Comparison of ENCODE assay signal across 18 cellular contexts in genomic region chr10:28623483-28623882, GRCh38. TPM values are rescaled to one million over a fixed set of nuclear protein-coding genes. Genes with fewer than 3 reads are reported as not detected.
DNase-seq lines count a peak whose midpoint lies in the region; ATAC-seq and TF ChIP-seq lines count a peak whose summit lies in the region.
"Had no signal": no experiment of that assay in that cellular context is flagged by ENCODE, and none has a peak within 500 bp of the region (broad histone marks: within the 10 kb centered on the region; RNA-seq: fewer than 3 reads in every experiment).

No MANE protein-coding gene starts in this region.

- H3K4me3 Mint-ChIP-seq in Caco-2 (ENCODE audit: unreplicated experiment) (no peak overlapping the region), mesothelial cell of epicardium (no peak overlapping the region)

- H3K27me3 ChIP-seq in Caco-2 (replicated peaks; ENCODE audit: control insufficient read depth, insufficient read depth, low read length) = no peaks in the 10 kb centered on the region
- H3K27me3 ChIP-seq: MG63 had no signal

- peak overlapping the region; percentile 1 for H3K27ac Mint-ChIP-seq in Caco-2 (ENCODE audit: unreplicated experiment)
- peak overlapping the region; percentile 22 for H3K27ac Mint-ChIP-seq in mesothelial cell of epicardium

- H3K9me3 Mint-ChIP-seq in Caco-2 (ENCODE audit: unreplicated experiment) (no peaks in the 10 kb centered on the region), mesothelial cell of epicardium (peaks cover 3% of the 10 kb centered on the region)

- CTCF ChIA-PET in Caco-2 (lab: Charles Lee) = no interaction called here

- H3K9me3 ChIP-seq in Caco-2 = no peaks in the 10 kb centered on the region
- H3K9me3 ChIP-seq: MG63 had no signal

- ATAC-seq in GM18502 (IDR thresholded peaks at IDR 0.05; ENCODE audit: poor library complexity, unreplicated experiment) = no peak
- ATAC-seq: Right ventricle myocardium inferior had no signal

- no peaks in the 10 kb centered on the region for H3K4me1 ChIP-seq in Caco-2

- H3K4me3 ChIP-seq in Caco-2 (ENCODE audit: low read depth, low read length) = no peak overlapping the region
- H3K4me3 ChIP-seq: MG63, PC-9 had no signal

- peaks cover 6% of the 10 kb centered on the region for H3K4me1 Mint-ChIP-seq in Caco-2 (ENCODE audit: low read depth, unreplicated experiment)
- H3K4me1 Mint-ChIP-seq in mesothelial cell of epicardium = peaks cover 31% of the 10 kb centered on the region

- H3K27me3 Mint-ChIP-seq in Caco-2 (ENCODE audit: insufficient read depth, unreplicated experiment) = no peaks in the 10 kb centered on the region
- no peaks in the 10 kb centered on the region for H3K27me3 Mint-ChIP-seq in mesothelial cell of epicardium (ENCODE audit: low read depth)

- BruUV-seq in Caco-2 (replicated peaks; lab: Mats Ljungman, UMichigan) = no TSS peak

- H3K36me3 ChIP-seq in Caco-2 (ENCODE audit: control insufficient read depth, insufficient read depth, low read length) = peaks cover 1% of the 10 kb centered on the region; the same call in 1 of the 2 replicates

- DNase-seq in NCI-H82 (lab: John Stamatoyannopoulos, UW) (peak; percentile 17), NCI-H82 treated with DMSO at 0.1 percent for 48 hours (lab: John Stamatoyannopoulos, UW; ENCODE audit: unreplicated experiment) (no peak), Caco-2 (no peak), amniotic epithelial cell (ENCODE audit: low read depth) (peak; percentile 45), mesothelial cell of epicardium (ENCODE audit: low spot score in 2 of 2, unreplicated experiment in 2 of 2) (no peak), NCI-H2081 treated with DMSO at 0.1 percent for 48 hours (lab: John Stamatoyannopoulos, UW) (no peak), H4 (ENCODE audit: low spot score) (no peak)
- DNase-seq: 8988T, C1 segment of cervical spinal cord, DMS153, MG63, NCI-H1092 treated with DMSO at 0.1 percent for 48 hours, NCI-H1694, NCI-H345, NCI-H69, PC-9 had no signal

- POLR2A ChIA-PET in Caco-2 (lab: Charles Lee) = no interaction called here

- H3K36me3 Mint-ChIP-seq in Caco-2 (ENCODE audit: insufficient read depth, unreplicated experiment) (peaks cover 86% of the 10 kb centered on the region), mesothelial cell of epicardium (peaks cover 11% of the 10 kb centered on the region)

- intact Hi-C loops in Caco-2 (cut with micrococcal nuclease; ENCODE audit: unreplicated experiment) = loop anchor here (5.0 kb wide), 1 partner anchor 191 kb away; no protein-coding TSS in a partner anchor

- TF ChIP-seq CTCF in Caco-2 (IDR thresholded peaks at IDR 0.05; ENCODE audit: insufficient read depth in 1 of 2, low read depth in 1 of 2, low read length in 1 of 2, severe bottlenecking in 1 of 2, unreplicated experiment in 1 of 2) (no peak), mesothelial cell of epicardium (IDR thresholded peaks at IDR 0.05; ENCODE audit: unreplicated experiment) (no peak)

RNA-seq across cellular contexts. Expression of gene BAMBI, which starts 53.8 kb away (rescaled TPM):
- total RNA-seq in Caco-2 (2022) (146 and 165 TPM in 2 replicates), mesothelial cell of epicardium (209 to 219 TPM (median 217 TPM) in 3 replicates)
- 51.3 and 58.9 TPM in 2 replicates for total RNA-seq in H4 (2014; rRNA removed; shearing (Covaris generic))

Comparison
In these comparisons a context has a peak if more than half of its experiments do, and no peak if none do; other contexts are left out.
1. DNase-seq: peak in NCI-H82 (single experiment) and amniotic epithelial cell (single experiment); none in NCI-H82 treated with DMSO at 0.1 percent for 48 hours (single experiment), Caco-2 (0 of 2), mesothelial cell of epicardium (0 of 2), NCI-H2081 treated with DMSO at 0.1 percent for 48 hours (single experiment) and H4 (single experiment).